In the genomic region with DNA sequence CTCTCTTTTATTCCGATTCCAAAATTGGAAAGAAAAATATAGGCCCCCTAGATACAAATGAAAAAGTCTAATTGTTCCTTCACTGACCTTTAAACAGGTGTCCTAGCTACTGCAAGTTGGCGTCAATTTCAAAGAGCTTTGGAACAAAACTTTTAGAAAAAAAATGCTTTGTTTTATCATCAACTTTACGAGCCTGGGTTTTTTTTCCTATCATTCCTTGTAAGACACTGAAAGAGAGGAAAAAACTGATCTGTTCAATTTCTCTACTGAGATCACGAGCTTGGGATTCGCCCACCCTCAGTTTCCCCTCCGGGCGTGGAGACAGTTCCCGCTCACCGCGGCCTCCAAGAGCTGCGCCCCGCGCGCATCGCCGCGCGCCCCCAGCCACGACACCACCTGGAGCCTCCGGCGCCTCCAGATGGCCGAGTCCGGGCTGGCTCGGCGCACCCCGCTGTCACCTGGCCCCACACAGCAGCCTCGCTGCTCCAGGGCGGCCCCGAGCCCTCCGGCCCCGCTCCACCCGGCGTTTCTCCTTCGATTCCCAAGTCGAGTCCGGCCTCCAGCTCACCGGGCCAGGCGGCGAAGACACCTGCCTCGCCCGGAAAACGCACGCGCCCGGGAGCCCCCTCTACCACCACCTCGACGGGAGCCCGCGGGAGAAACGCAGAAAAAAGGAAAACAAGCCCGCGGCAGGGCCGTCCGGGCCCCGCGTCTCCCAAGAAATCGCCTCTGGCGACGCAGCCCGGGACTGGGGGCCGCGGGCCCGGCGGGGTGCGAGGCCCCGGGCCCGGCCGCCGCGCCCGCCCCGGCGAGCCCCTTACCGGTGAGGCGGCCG, we compare ENCODE assay signal across 8 cellular contexts. TPM values are rescaled to one million over a fixed set of nuclear protein-coding genes. Genes with fewer than 3 reads are reported as not detected.
DNase-seq lines count a peak whose midpoint lies in the region; ATAC-seq and TF ChIP-seq lines count a peak whose summit lies in the region.

No MANE protein-coding gene starts in this region.

- 2% methylated on average over 23 to 70 of the region's 76 CpGs for WGBS in testis, 2 donors

- H3F3A ChIP-seq in SU-DHL-6 (ENCODE audit: insufficient read depth) = no peaks in the 10 kb centered on the region

- intact Hi-C loops in testis (cut with DNase I; ENCODE audit: low total_unique reads) = loop anchor here (10.0 kb wide), 1 partner anchor 116 kb away; no protein-coding TSS in a partner anchor

- H3K27me3 Mint-ChIP-seq in memory B cell = peaks cover 2% of the 10 kb centered on the region

- H3K4me2 ChIP-seq in SU-DHL-6 (ENCODE audit: low read depth, low read length, poor library complexity, severe bottlenecking) = peak overlapping the region; percentile 17

- no peak for TF ChIP-seq POLR2A in testis (IDR thresholded peaks at IDR 0.05)

- no peaks in the 10 kb centered on the region for H3K9me3 ChIP-seq in SU-DHL-6 (ENCODE audit: insufficient read depth, low read length)
- no peaks in the 10 kb centered on the region for H3K9me3 ChIP-seq in duodenal mucosa (ENCODE audit: control insufficient read depth in 1 of 2, low read length in 2 of 2)
- no peaks in the 10 kb centered on the region for H3K9me3 ChIP-seq in testis

- H3K27ac Mint-ChIP-seq in memory B cell = no peak overlapping the region

- peak overlapping the region; percentile 81 for H3K4me3 Mint-ChIP-seq in memory B cell

- peaks cover 17% of the 10 kb centered on the region for H3K4me1 Mint-ChIP-seq in memory B cell

- H3K9ac ChIP-seq in SU-DHL-6 (ENCODE audit: low read length) = peak overlapping the region; percentile 41; the same call in 1 of the 2 replicates
- peak overlapping the region; percentile 30 to 51 for H3K9ac ChIP-seq in duodenal mucosa (ENCODE audit: low read depth in 1 of 2, low read length in 2 of 2)

- peak; percentile 7 to 25 for DNase-seq in memory B cell (ENCODE audit: low spot score in 2 of 2)
- DNase-seq in testis = peak; percentile 41
- DNase-seq in NCI-H187 (lab: John Stamatoyannopoulos, UW) = no peak

- H3K4me3 ChIP-seq in GM08714 (ENCODE audit: low read length) (peak overlapping the region; percentile 61; the same call in 1 of the 2 replicates), SU-DHL-6 (ENCODE audit: insufficient read depth, low read length, poor library complexity, severe bottlenecking) (peak overlapping the region; percentile 24), duodenal mucosa (ENCODE audit: low read depth in 1 of 2, low read length in 2 of 2) (peak overlapping the region; percentile 74 to 75), testis (peak overlapping the region; percentile 72 to 73)

- H3K27me3 ChIP-seq in SU-DHL-6 (ENCODE audit: low read length) (no peaks in the 10 kb centered on the region), duodenal mucosa (ENCODE audit: control insufficient read depth in 1 of 2, insufficient read depth in 2 of 2, low read length in 2 of 2) (no peaks in the 10 kb centered on the region), testis (no peaks in the 10 kb centered on the region)

- H3K9me2 ChIP-seq in SU-DHL-6 (replicated peaks; ENCODE audit: insufficient read depth, low read length) = no peaks in the 10 kb centered on the region

- no peaks in the 10 kb centered on the region for H3K36me3 ChIP-seq in SU-DHL-6 (ENCODE audit: low read length)
- H3K36me3 ChIP-seq in duodenal mucosa (ENCODE audit: control insufficient read depth in 1 of 2, insufficient read depth in 2 of 2, low read length in 2 of 2) = no peaks in the 10 kb centered on the region
- no peaks in the 10 kb centered on the region for H3K36me3 ChIP-seq in testis (ENCODE audit: low read depth, missing control alignments)

- no peaks in the 10 kb centered on the region for H4K20me1 ChIP-seq in SU-DHL-6 (ENCODE audit: low read depth, low read length)

- H2AFZ ChIP-seq in SU-DHL-6 (ENCODE audit: low read depth, low read length, severe bottlenecking) = no peak overlapping the region

- H3K9me3 Mint-ChIP-seq in memory B cell = no peaks in the 10 kb centered on the region

- no peak overlapping the region for H3K27ac ChIP-seq in SU-DHL-6 (ENCODE audit: low read depth, low read length)
- peak overlapping the region; percentile 23 for H3K27ac ChIP-seq in duodenal mucosa (ENCODE audit: low read depth, low read length)
- peak overlapping the region; percentile 47 to 83 for H3K27ac ChIP-seq in testis

- H3K79me2 ChIP-seq in SU-DHL-6 (ENCODE audit: insufficient read depth, low read length) = no peaks in the 10 kb centered on the region

- H3K4me1 ChIP-seq in duodenal mucosa (ENCODE audit: control insufficient read depth in 1 of 2, insufficient read depth in 2 of 2, low read length in 2 of 2) = peaks cover 15 to 20% of the 10 kb centered on the region in 2 donors
- peaks cover 28% of the 10 kb centered on the region for H3K4me1 ChIP-seq in testis

- ATAC-seq in HG02938 (IDR thresholded peaks at IDR 0.05; ENCODE audit: unreplicated experiment) (peak; percentile 3), memory B cell (ENCODE audit: low read depth) (peak; percentile 43), GM18909 (IDR thresholded peaks at IDR 0.05; ENCODE audit: poor library complexity, unreplicated experiment) (no peak)

- TF ChIP-seq CTCF in SU-DHL-6 (IDR thresholded peaks at IDR 0.05; ENCODE audit: insufficient read depth, low read length, poor library complexity, severe bottlenecking) (no peak), testis (IDR thresholded peaks at IDR 0.05) (no peak)

- H3K36me3 Mint-ChIP-seq in memory B cell = no peaks in the 10 kb centered on the region

RNA-seq across cellular contexts. Expression of gene TBC1D8, which starts 0.7 kb away (rescaled TPM):
- total RNA-seq in testis = 100 to 1,000 TPM in 1 of 2 donors, 10 to 100 TPM in 1; 90.1 to 125 TPM
- 62.2 TPM for polyA plus RNA-seq in testis (ENCODE audit: insufficient read depth, low read depth, low replicate concordance)

Comparison
In these comparisons a context has a peak if more than half of its experiments do, and no peak if none do; other contexts are left out.
1. H3K4me3 ChIP-seq: peak in every context shown above with its lines; median percentile 74 in duodenal mucosa; 72 in testis; 61 in GM08714; 24 in SU-DHL-6.
2. DNase-seq: peak in memory B cell (2 of 2) and testis (single experiment); none in NCI-H187 (0 of 2).